In genomic region chr9:35812025-35812602, GRCh38 we compare ENCODE assay signal across 8 cellular contexts. TPM values are rescaled to one million over a fixed set of nuclear protein-coding genes. Genes with fewer than 3 reads are reported as not detected.
DNase-seq lines count a peak whose midpoint lies in the region; ATAC-seq and TF ChIP-seq lines count a peak whose summit lies in the region.

Gene SPAG8, minus strand, starts transcription at chr9:35812262. Its CDS starts 115 bp downstream, at chr9:35812147.

- no peaks in the 10 kb centered on the region for H3K27me3 ChIP-seq in Peyer's patch

- no peaks in the 10 kb centered on the region for H3K9me3 ChIP-seq in Peyer's patch

- in situ Hi-C loops in KBM-7 (cut with MboI; ENCODE audit: low pct_unique_long_range_greater_than_20kb, low sequenced_read_pairs): no loop called here

- DNase-seq in DMS53 treated with DMSO at 0.1 percent for 48 hours (lab: John Stamatoyannopoulos, UW; ENCODE audit: unreplicated experiment): peak; percentile 83
- DNase-seq in KBM-7: peak; percentile 98
- peak; percentile 92 to 98 (median 94) for DNase-seq in Peyer's patch
- DNase-seq in activated T-helper 1 cell treated with anti-CD3 and anti-CD28 coated beads, Interleukin-2, amount 50 U/mL, for 16 hours (ENCODE audit: low read depth in 1 of 2, low spot score in 1 of 2): peak; percentile 89 to 91
- peak; percentile 95 for DNase-seq in fibroblast of mammary gland (ENCODE audit: low read depth)
- peak; percentile 87 to 99 (median 96) for DNase-seq in naive thymus-derived CD8-positive, alpha-beta T cell
- DNase-seq in stimulated activated naive B cell treated with anti-CD40 and anti-IgM and Interleukin-4, amounts not matched to agents 10 μg/mL and 1 μg/mL and 100 μg/mL, for 72 hours: peak; percentile 94

- no peak for TF ChIP-seq CTCF in Peyer's patch (IDR thresholded peaks at IDR 0.05)
- TF ChIP-seq CTCF in fibroblast of mammary gland (conservative IDR thresholded peaks at IDR 0.05; ENCODE audit: control insufficient read depth, insufficient read depth, low read depth, low read length): no peak

- peaks cover 0 to 30% (median 8%) of the 10 kb centered on the region in 4 donors for H3K4me1 ChIP-seq in Peyer's patch

- peaks cover 20 to 46% (median 42%) of the 10 kb centered on the region in 4 donors for H3K4me1 Mint-ChIP-seq in naive thymus-derived CD8-positive, alpha-beta T cell
- peaks cover 21 to 43% of the 10 kb centered on the region in 2 donors for H3K4me1 Mint-ChIP-seq in stimulated activated naive B cell treated with anti-CD40 and anti-IgM and Interleukin-4, amounts not matched to agents 10 μg/mL and 1 μg/mL and 100 μg/mL, for 72 hours

- peaks cover 0 to 17% (median 0%) of the 10 kb centered on the region in 3 donors for H3K36me3 ChIP-seq in Peyer's patch

- peak; percentile 12 to 39 for TF ChIP-seq POLR2A in Peyer's patch (IDR thresholded peaks at IDR 0.05)

- peaks cover 0 to 2% (median 0%) of the 10 kb centered on the region in 5 donors for H3K27me3 Mint-ChIP-seq in naive thymus-derived CD8-positive, alpha-beta T cell
- H3K27me3 Mint-ChIP-seq in stimulated activated naive B cell treated with anti-CD40 and anti-IgM and Interleukin-4, amounts not matched to agents 10 μg/mL and 1 μg/mL and 100 μg/mL, for 72 hours: no peaks in the 10 kb centered on the region

- ATAC-seq in GM21723 (IDR thresholded peaks at IDR 0.05; ENCODE audit: unreplicated experiment): peak; percentile 67
- ATAC-seq in naive thymus-derived CD8-positive, alpha-beta T cell: peak; percentile 65 to 71
- ATAC-seq in stimulated activated naive B cell treated with anti-CD40 and anti-IgM and Interleukin-4, amounts not matched to agents 10 μg/mL and 1 μg/mL and 100 μg/mL, for 72 hours (replicated peaks): peak; percentile 75 to 77

- peak within 1 kb of the TSS; percentile 92 to 98 (median 96) for H3K27ac Mint-ChIP-seq in naive thymus-derived CD8-positive, alpha-beta T cell
- peak within 1 kb of the TSS; percentile 91 for H3K27ac Mint-ChIP-seq in stimulated activated naive B cell treated with anti-CD40 and anti-IgM and Interleukin-4, amounts not matched to agents 10 μg/mL and 1 μg/mL and 100 μg/mL, for 72 hours

- peak within 1 kb of the TSS; percentile 66 to 98 (median 68) for H3K27ac ChIP-seq in Peyer's patch

- H3K4me3 ChIP-seq in Peyer's patch: peak within 1 kb of the TSS; percentile 37 to 52 (median 46)
- peak within 1 kb of the TSS; percentile 62 for H3K4me3 ChIP-seq in fibroblast of mammary gland (ENCODE audit: control insufficient read depth, low read depth, low read length)

- peaks cover 0 to 16% (median 0%) of the 10 kb centered on the region in 3 donors for H3K36me3 Mint-ChIP-seq in naive thymus-derived CD8-positive, alpha-beta T cell
- H3K36me3 Mint-ChIP-seq in stimulated activated naive B cell treated with anti-CD40 and anti-IgM and Interleukin-4, amounts not matched to agents 10 μg/mL and 1 μg/mL and 100 μg/mL, for 72 hours: peaks cover 16 to 17% of the 10 kb centered on the region in 2 donors

- POLR2A ChIA-PET in naive thymus-derived CD8-positive, alpha-beta T cell (lab: Charles Lee): interaction anchor here (0.6 to 4.4 kb wide), 13 partner anchors 11 to 954 kb away, joined by 3 to 28 read pairs (median 3); partner anchors contain the start of genes CREB3, FAM221B, GBA2 and RGP1

- peaks cover 0 to 3% (median 0%) of the 10 kb centered on the region in 9 donors for H3K9me3 Mint-ChIP-seq in naive thymus-derived CD8-positive, alpha-beta T cell
- H3K9me3 Mint-ChIP-seq in stimulated activated naive B cell treated with anti-CD40 and anti-IgM and Interleukin-4, amounts not matched to agents 10 μg/mL and 1 μg/mL and 100 μg/mL, for 72 hours: no peaks in the 10 kb centered on the region

- H3K4me3 Mint-ChIP-seq in naive thymus-derived CD8-positive, alpha-beta T cell: peak within 1 kb of the TSS; percentile 84 to 99 (median 90)
- H3K4me3 Mint-ChIP-seq in stimulated activated naive B cell treated with anti-CD40 and anti-IgM and Interleukin-4, amounts not matched to agents 10 μg/mL and 1 μg/mL and 100 μg/mL, for 72 hours: peak within 1 kb of the TSS; percentile 83 to 86

RNA-seq across cellular contexts. Expression of gene SPAG8, which starts in this region (rescaled TPM):
- total RNA-seq in Peyer's patch: under 1 TPM in 1 of 4 donors, not detected in 3; 0.94 TPM
- total RNA-seq in naive thymus-derived CD8-positive, alpha-beta T cell: 1 to 10 TPM; 7.0 to 8.9 TPM
- 1 to 10 TPM in 2 of 3 donors, under 1 TPM in 1; 0.17 to 2.2 (median 1.7) TPM for polyA plus RNA-seq in naive thymus-derived CD8-positive, alpha-beta T cell

Comparison
In these comparisons a context has a peak if more than half of its experiments do, and no peak if none do; other contexts are left out.
1. Peak in every context shown above with its lines: DNase-seq, ATAC-seq, H3K4me3 ChIP-seq and H3K27ac ChIP-seq.
2. RNA of gene SPAG8 (total RNA-seq): 7.0 to 8.9 TPM in naive thymus-derived CD8-positive, alpha-beta T cell; 0.94 TPM in Peyer's patch; every median in the first group is over 4 times any median in the second.
3. Peak in DNase-seq, H3K4me3 ChIP-seq and H3K27ac ChIP-seq in Peyer's patch; RNA of the gene not detected or under 1 TPM.